ENCODE assay signal across 1 cellular context in genomic region chr9:130194406-130194932, GRCh38.
TF ChIP-seq lines count a peak whose summit lies in the region.

No MANE protein-coding gene starts in this region.

TF ChIP-seq in WTC11, 78 proteins besides CTCF, POLR2A, EP300 and RAD21 (continued from another document):
- no peak for TF ChIP-seq ZNF532 (CRISPR knock-in tag; IDR thresholded peaks at IDR 0.05; ENCODE audit: borderline replicate concordance)
